In genomic region chr12:1836854-1837411, GRCh38 we compare ENCODE assay signal across 14 cellular contexts. TPM values are rescaled to one million over a fixed set of nuclear protein-coding genes. Genes with fewer than 3 reads are reported as not detected.
A peak's percentile ranks its signal among the peaks of the same experiment; 100 is the strongest.
DNase-seq lines count a peak whose midpoint lies in the region; ATAC-seq and TF ChIP-seq lines count a peak whose summit lies in the region.
"Had no signal": no experiment of that assay in that cellular context is flagged by ENCODE, and none has a peak within 500 bp of the region (broad histone marks: within the 10 kb centered on the region; RNA-seq: fewer than 3 reads in every experiment).

No MANE protein-coding gene starts in this region.

- H3K4me3 ChIP-seq in BE2C (ENCODE audit: low read depth, low read length) (no peak overlapping the region), mesodermal cell (ENCODE audit: extremely low read depth, insufficient read depth, low read length, poor library complexity, severe bottlenecking) (no peak overlapping the region)
- H3K4me3 ChIP-seq: testis had no signal

- H3K4me3 Mint-ChIP-seq in brain, result peak overlapping the region in 1 of 5 experiments; percentile 24
- H3K4me3 Mint-ChIP-seq: activated CD4-positive, alpha-beta memory T cell treated with anti-CD3 and anti-CD28 coated beads for 36 hours; activated naive CD8-positive, alpha-beta T cell; effector memory CD8-positive, alpha-beta T cell; memory B cell had no signal

- peak; percentile 72 for DNase-seq in BE2C
- peak in 66 of 76 experiments; percentile 8 to 79 (median 54) for DNase-seq in HUDEP-2 (lab: John Stamatoyannopoulos, UW; ENCODE audit: unreplicated experiment in 76 of 76)
- DNase-seq in central memory CD4-positive, alpha-beta T cell, result no peak
- DNase-seq in NCI-H187 treated with DMSO at 0.1 percent for 48 hours (lab: John Stamatoyannopoulos, UW), result no peak
- DNase-seq in NCI-H774 (lab: John Stamatoyannopoulos, UW), result no peak
- DNase-seq: activated CD4-positive, alpha-beta memory T cell treated with anti-CD3 and anti-CD28 coated beads for 36 hours; effector memory CD8-positive, alpha-beta T cell; T-helper 1 cell; testis had no signal

- H3K27ac Mint-ChIP-seq in brain, result peak overlapping the region in 4 of 5 experiments; percentile 85 to 98 (median 92)
- H3K27ac Mint-ChIP-seq: activated CD4-positive, alpha-beta memory T cell treated with anti-CD3 and anti-CD28 coated beads for 36 hours; activated naive CD8-positive, alpha-beta T cell; effector memory CD8-positive, alpha-beta T cell; memory B cell had no signal

- 77 to 80% methylated on average over 21 of the region's 21 CpGs for whole genome bisulfite sequencing in mesodermal cell (ENCODE audit: insufficient coverage in 2 of 2), 2 experiments

- TF ChIP-seq CTCF in BE2C (IDR thresholded peaks at IDR 0.05; ENCODE audit: low read depth, low read length), result no peak
- TF ChIP-seq CTCF in brain (conservative IDR thresholded peaks at IDR 0.05), result no peak

- ATAC-seq in HG02610 (IDR thresholded peaks at IDR 0.05; ENCODE audit: unreplicated experiment), result no peak
- ATAC-seq: effector memory CD8-positive, alpha-beta T cell had no signal

- H3K9me3 Mint-ChIP-seq in brain, result peaks cover 0 to 10% (median 0%) of the 10 kb centered on the region in 5 experiments
- H3K9me3 Mint-ChIP-seq: activated CD4-positive, alpha-beta memory T cell treated with anti-CD3 and anti-CD28 coated beads for 36 hours; effector memory CD8-positive, alpha-beta T cell; memory B cell had no signal

- H3K27me3 ChIP-seq in BE2C, result no peaks in the 10 kb centered on the region
- H3K27me3 ChIP-seq: testis had no signal

- peaks cover 93% of the 10 kb centered on the region for H3K4me1 Mint-ChIP-seq in brain

- H3K4me1 ChIP-seq in BE2C (peaks cover 17% of the 10 kb centered on the region), mesodermal cell (ENCODE audit: control insufficient read depth, insufficient read depth, low read length, poor library complexity, severe bottlenecking) (peaks cover 19% of the 10 kb centered on the region)
- H3K4me1 ChIP-seq: testis had no signal

- peaks cover 13% of the 10 kb centered on the region for H3K27me3 Mint-ChIP-seq in brain

- peak overlapping the region; percentile 76 for H3K27ac ChIP-seq in mesodermal cell (ENCODE audit: low read depth, low read length, severe bottlenecking)
- H3K27ac ChIP-seq: testis had no signal

- H3K9me3 ChIP-seq in BE2C (no peaks in the 10 kb centered on the region), mesodermal cell (ENCODE audit: control insufficient read depth, low read length) (no peaks in the 10 kb centered on the region)
- H3K9me3 ChIP-seq: testis had no signal

- H3K36me3 Mint-ChIP-seq in brain, result no peaks in the 10 kb centered on the region
- H3K36me3 Mint-ChIP-seq: activated CD4-positive, alpha-beta memory T cell treated with anti-CD3 and anti-CD28 coated beads for 36 hours; activated naive CD8-positive, alpha-beta T cell; memory B cell had no signal

- no peaks in the 10 kb centered on the region for H3K36me3 ChIP-seq in BE2C
- no peaks in the 10 kb centered on the region for H3K36me3 ChIP-seq in mesodermal cell (ENCODE audit: control insufficient read depth, insufficient read depth, low read length)

RNA-seq across cellular contexts. Expression of gene LRTM2, which starts 16.6 kb away (rescaled TPM):
- polyA plus RNA-seq in BE2C (2012; ENCODE audit: insufficient read depth, insufficient read length, low read depth), result not detected
- polyA plus RNA-seq in brain (ENCODE audit: insufficient read depth, low read depth, low replicate concordance), result 7.7 TPM
- polyA plus RNA-seq in mesodermal cell (2013, experiment 1 of 2), result not detected
- not detected for polyA plus RNA-seq in mesodermal cell (2013, experiment 2 of 2)

Comparison
In these comparisons a context has a peak if more than half of its experiments do, and no peak if none do; other contexts are left out.
1. DNase-seq: peak in BE2C (single experiment) and HUDEP-2 (66 of 76); none in central memory CD4-positive, alpha-beta T cell (single experiment), NCI-H187 treated with DMSO at 0.1 percent for 48 hours (single experiment) and NCI-H774 (single experiment).